13 cellular contexts compared by ENCODE assay signal in genomic region chr1:107934573-107934972, GRCh38. TPM values are rescaled to one million over a fixed set of nuclear protein-coding genes. Genes with fewer than 3 reads are reported as not detected.
DNase-seq lines count a peak whose midpoint lies in the region; ATAC-seq and TF ChIP-seq lines count a peak whose summit lies in the region.
"Had no signal": no experiment of that assay in that cellular context is flagged by ENCODE, and none has a peak within 500 bp of the region (broad histone marks: within the 10 kb centered on the region; RNA-seq: fewer than 3 reads in every experiment).

No MANE protein-coding gene starts in this region.

- ATAC-seq in CD8-positive, alpha-beta T cell = no peak
- ATAC-seq in GM19455 (IDR thresholded peaks at IDR 0.05; ENCODE audit: unreplicated experiment) (peak; percentile 34), HG03571 (IDR thresholded peaks at IDR 0.05; ENCODE audit: unreplicated experiment) (peak; percentile 29), mucosa of descending colon (no peak), GM19467 (IDR thresholded peaks at IDR 0.05; ENCODE audit: unreplicated experiment) (no peak)

- no peak overlapping the region for H3K4me3 ChIP-seq in CD8-positive, alpha-beta T cell (ENCODE audit: low read depth, low read length)
- H3K4me3 ChIP-seq in effector memory CD4-positive, alpha-beta T cell (ENCODE audit: insufficient read depth, low read depth, low read length, poor library complexity, severe bottlenecking) = peak overlapping the region; percentile 24
- no peak overlapping the region for H3K4me3 ChIP-seq in mucosa of descending colon
- H3K4me3 ChIP-seq: tibial nerve had no signal

- H3K27me3 ChIP-seq in CD8-positive, alpha-beta T cell (ENCODE audit: insufficient read depth, low read length) = no peaks in the 10 kb centered on the region
- H3K27me3 ChIP-seq in effector memory CD4-positive, alpha-beta T cell (replicated peaks; ENCODE audit: control insufficient read depth, insufficient read depth, low read length, poor library complexity, severe bottlenecking) = no peaks in the 10 kb centered on the region
- H3K27me3 ChIP-seq: tibial nerve had no signal

- H3K36me3 Mint-ChIP-seq in CD8-positive, alpha-beta T cell = no peaks in the 10 kb centered on the region

- POLR2A ChIA-PET in CD8-positive, alpha-beta T cell (lab: Charles Lee) = interaction anchor here (0.8 kb wide), 1 partner anchor 29 kb away, joined by 3 read pairs; no protein-coding TSS in a partner anchor

- H3K4me1 Mint-ChIP-seq in CD8-positive, alpha-beta T cell (ENCODE audit: low read depth) = peaks cover 47% of the 10 kb centered on the region

- peak overlapping the region; percentile 52 for H3K4me3 Mint-ChIP-seq in CD8-positive, alpha-beta T cell

- no peaks in the 10 kb centered on the region for H3K9me3 ChIP-seq in CD8-positive, alpha-beta T cell (ENCODE audit: low read length)
- H3K9me3 ChIP-seq in effector memory CD4-positive, alpha-beta T cell (ENCODE audit: control insufficient read depth, low read length) = no peaks in the 10 kb centered on the region
- no peaks in the 10 kb centered on the region for H3K9me3 ChIP-seq in mucosa of descending colon
- H3K9me3 ChIP-seq: Caco-2, tibial nerve had no signal

- TF ChIP-seq CTCF in CD8-positive, alpha-beta T cell (IDR thresholded peaks at IDR 0.05) = no peak
- TF ChIP-seq CTCF in mucosa of descending colon (IDR thresholded peaks at IDR 0.05) = no peak

- intact Hi-C loops in CD8-positive, alpha-beta T cell (cut with DNase I, micrococcal nuclease) = loop anchor here in 1 of 2 experiments (2.0 kb wide), 1 partner anchor 14 kb away; no protein-coding TSS in a partner anchor
- intact Hi-C loops in mucosa of descending colon (cut with DNase I, micrococcal nuclease) = no loop called here

- H3K4me1 ChIP-seq in CD8-positive, alpha-beta T cell (ENCODE audit: insufficient read depth, low read length) = peaks cover 32% of the 10 kb centered on the region
- H3K4me1 ChIP-seq in effector memory CD4-positive, alpha-beta T cell (ENCODE audit: control insufficient read depth, insufficient read depth, low read length, poor library complexity, severe bottlenecking) = peaks cover 4% of the 10 kb centered on the region
- H3K4me1 ChIP-seq in mucosa of descending colon (ENCODE audit: low read depth) = no peaks in the 10 kb centered on the region
- H3K4me1 ChIP-seq: Caco-2 had no signal

- no peaks in the 10 kb centered on the region for H3K36me3 ChIP-seq in CD8-positive, alpha-beta T cell (ENCODE audit: insufficient read depth, low read length)
- H3K36me3 ChIP-seq in effector memory CD4-positive, alpha-beta T cell (ENCODE audit: control insufficient read depth, insufficient read depth, low read length) = no peaks in the 10 kb centered on the region
- no peaks in the 10 kb centered on the region for H3K36me3 ChIP-seq in mucosa of descending colon (ENCODE audit: low read depth)
- H3K36me3 ChIP-seq: tibial nerve had no signal

- no peaks in the 10 kb centered on the region for H3K27me3 Mint-ChIP-seq in CD8-positive, alpha-beta T cell (ENCODE audit: low read depth)

- no peak overlapping the region for H3K27ac ChIP-seq in CD8-positive, alpha-beta T cell (ENCODE audit: low read depth, low read length)
- H3K27ac ChIP-seq in effector memory CD4-positive, alpha-beta T cell (ENCODE audit: insufficient read depth, low read length, poor library complexity, severe bottlenecking) = no peak overlapping the region
- H3K27ac ChIP-seq: tibial nerve had no signal

- peak overlapping the region; percentile 41 for H3K27ac Mint-ChIP-seq in CD8-positive, alpha-beta T cell

- CTCF ChIA-PET in CD8-positive, alpha-beta T cell (lab: Charles Lee) = interaction anchor here (1.8 kb wide), 1 partner anchor 193 kb away, joined by 4 read pairs; no protein-coding TSS in a partner anchor

- DNase-seq in CD8-positive, alpha-beta T cell = no peak
- DNase-seq in effector memory CD4-positive, alpha-beta T cell = no peak
- DNase-seq in mucosa of descending colon = no peak
- DNase-seq in kidney tubule cell (ENCODE audit: low spot score) = no peak
- no peak for DNase-seq in SW 1271 (lab: John Stamatoyannopoulos, UW)
- DNase-seq: activated gamma-delta T cell treated with Interleukin-2 at 50 U/mL for 16 hours, Caco-2, KBM-7, NCI-H510A treated with DMSO at 0.1 percent for 48 hours had no signal

- H3K9me3 Mint-ChIP-seq in CD8-positive, alpha-beta T cell = no peaks in the 10 kb centered on the region

RNA-seq across cellular contexts. Expression of gene VAV3, which starts 30.4 kb away (rescaled TPM):
- 10 to 100 TPM in 1 of 2 experiments, 1 to 10 TPM in 1; 9.7 to 11.4 TPM for total RNA-seq in CD8-positive, alpha-beta T cell
- total RNA-seq in mucosa of descending colon = 100 to 1,000 TPM in 2 of 3 donors, 10 to 100 TPM in 1; 41.3 to 142 (median 101) TPM

Comparison
In these comparisons a context has a peak if more than half of its experiments do, and no peak if none do; other contexts are left out.
1. ATAC-seq: peak in GM19455 (single experiment) and HG03571 (single experiment); none in CD8-positive, alpha-beta T cell (single experiment), mucosa of descending colon (single experiment) and GM19467 (single experiment).